In the genomic region with DNA sequence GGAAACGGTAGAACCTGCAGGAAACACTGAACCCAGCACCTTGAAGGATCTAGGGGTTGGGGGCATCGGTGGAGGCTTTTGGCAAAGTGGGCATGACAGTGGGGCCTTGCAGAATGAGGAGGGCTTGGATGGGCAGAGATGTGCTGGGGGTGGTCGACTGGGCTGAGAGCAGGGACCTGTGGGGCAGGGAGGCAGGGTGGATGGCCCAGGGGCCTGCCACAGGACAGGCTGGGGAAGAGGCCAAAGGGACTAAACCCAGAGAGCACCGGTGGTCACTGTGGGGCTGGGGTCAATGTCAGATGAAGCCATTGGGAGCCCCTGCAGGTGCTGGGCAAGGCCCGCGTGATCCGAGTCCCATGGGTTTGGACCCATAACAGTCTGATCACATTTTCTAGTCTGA, we compare ENCODE assay signal across 29 cellular contexts.
"Had no signal": no experiment of that assay in that cellular context is flagged by ENCODE, and none has a peak within 500 bp of the region (broad histone marks: within the 10 kb centered on the region; RNA-seq: fewer than 3 reads in every experiment).

No MANE protein-coding gene starts in this region.

- H3K27ac Mint-ChIP-seq: activated naive CD8-positive, alpha-beta T cell; activated T-helper 2 cell treated with anti-CD3 and anti-CD28 coated beads, Interferon-gamma antibody, Interleukin-2, Interleukin-4, amounts not matched to agents 10 μg/mL and 5 μg/mL and 100 μg/mL, durations not matched to agents 14 hours and 24 hours and 36 hours; mesothelial cell of epicardium; nephron progenitor cell; stimulated activated naive CD8-positive, alpha-beta T cell treated with anti-CD3 and anti-CD28 coated beads, Interleukin-15, amount 100 ng/mL, for 72 hours; T-helper 1 cell treated with Interleukin-12 subunit alpha and Interleukin-12 subunit beta and Interleukin-4 antibody, amounts not matched to agents 30 μg/mL and 1 μg/mL, for 36 hours had no signal

- ATAC-seq: body of pancreas; gastrocnemius medialis; left ventricle myocardium superior; right cardiac atrium; stimulated activated naive CD8-positive, alpha-beta T cell treated with anti-CD3 and anti-CD28 coated beads, Interleukin-15, amount 100 ng/mL, for 72 hours had no signal

- H3K4me3 ChIP-seq: adrenal gland, body of pancreas, colonic mucosa, dorsolateral prefrontal cortex, gastrocnemius medialis, spleen had no signal

- H3K27ac ChIP-seq: adrenal gland, body of pancreas, colonic mucosa, gastrocnemius medialis, parathyroid adenoma, spleen, VCaP had no signal

- H3K4me1 ChIP-seq: body of pancreas, colonic mucosa had no signal

- H3K4me1 Mint-ChIP-seq: mesothelial cell of epicardium; naive B cell; stimulated activated naive CD8-positive, alpha-beta T cell treated with anti-CD3 and anti-CD28 coated beads, Interleukin-15, amount 100 ng/mL, for 72 hours had no signal

- DNase-seq: activated CD4-positive, alpha-beta T cell treated with anti-CD3 and anti-CD28 coated beads for 48 hours; activated CD4-positive, alpha-beta T cell treated with anti-CD3 and anti-CD28 coated beads, Interleukin-2, amount 50 U/mL, for 48 hours; activated naive CD4-positive, alpha-beta T cell treated with Interleukin-2 at 50 U/mL for 16 hours; activated T-cell treated with anti-CD3 and anti-CD28 coated beads, Interleukin-2, amount 50 U/mL, for 48 hours; body of pancreas; cerebellar nuclear complex; colonic mucosa; effector memory CD4-positive, alpha-beta T cell; erythroblast; gastrocnemius medialis; glutamatergic neuron; left ventricle myocardium superior; mammary epithelial cell; naive B cell; nephron progenitor cell; right cardiac atrium; spleen; stimulated activated CD4-positive, alpha-beta T cell treated with anti-CD3 and anti-CD28 coated beads, Interleukin-2, amount 100 ng/mL, for 48 hours; stimulated activated naive CD8-positive, alpha-beta T cell treated with anti-CD3 and anti-CD28 coated beads, Interleukin-15, amount 100 ng/mL, for 72 hours; SW 1271; T-helper 9 cell had no signal

- H3K4me3 Mint-ChIP-seq: activated naive CD8-positive, alpha-beta T cell; mesothelial cell of epicardium; naive B cell; nephron progenitor cell; stimulated activated naive CD8-positive, alpha-beta T cell treated with anti-CD3 and anti-CD28 coated beads, Interleukin-15, amount 100 ng/mL, for 72 hours; T-helper 1 cell treated with Interleukin-12 subunit alpha and Interleukin-12 subunit beta and Interleukin-4 antibody, amounts not matched to agents 30 μg/mL and 1 μg/mL, for 36 hours had no signal

- H3K36me3 Mint-ChIP-seq: activated naive CD8-positive, alpha-beta T cell; mesothelial cell of epicardium; naive B cell had no signal

- H3K27me3 ChIP-seq: adrenal gland, body of pancreas, colonic mucosa, dorsolateral prefrontal cortex, gastrocnemius medialis, spleen had no signal

- H3K27me3 Mint-ChIP-seq: activated naive CD8-positive, alpha-beta T cell; naive B cell; stimulated activated naive CD8-positive, alpha-beta T cell treated with anti-CD3 and anti-CD28 coated beads, Interleukin-15, amount 100 ng/mL, for 72 hours had no signal

- H3K9me3 Mint-ChIP-seq: activated T-helper 2 cell treated with anti-CD3 and anti-CD28 coated beads, Interferon-gamma antibody, Interleukin-2, Interleukin-4, amounts not matched to agents 10 μg/mL and 5 μg/mL and 100 μg/mL, durations not matched to agents 14 hours and 24 hours and 36 hours; mesothelial cell of epicardium; naive B cell; nephron progenitor cell; stimulated activated naive CD8-positive, alpha-beta T cell treated with anti-CD3 and anti-CD28 coated beads, Interleukin-15, amount 100 ng/mL, for 72 hours; T-helper 1 cell treated with Interleukin-12 subunit alpha and Interleukin-12 subunit beta and Interleukin-4 antibody, amounts not matched to agents 30 μg/mL and 1 μg/mL, for 36 hours had no signal

- H3K9me3 ChIP-seq: adrenal gland, body of pancreas, colonic mucosa, gastrocnemius medialis, spleen had no signal

- H3K36me3 ChIP-seq: adrenal gland, colonic mucosa, gastrocnemius medialis, spleen had no signal
